Comparison of ENCODE assay signal across 18 cellular contexts in the genomic region with DNA sequence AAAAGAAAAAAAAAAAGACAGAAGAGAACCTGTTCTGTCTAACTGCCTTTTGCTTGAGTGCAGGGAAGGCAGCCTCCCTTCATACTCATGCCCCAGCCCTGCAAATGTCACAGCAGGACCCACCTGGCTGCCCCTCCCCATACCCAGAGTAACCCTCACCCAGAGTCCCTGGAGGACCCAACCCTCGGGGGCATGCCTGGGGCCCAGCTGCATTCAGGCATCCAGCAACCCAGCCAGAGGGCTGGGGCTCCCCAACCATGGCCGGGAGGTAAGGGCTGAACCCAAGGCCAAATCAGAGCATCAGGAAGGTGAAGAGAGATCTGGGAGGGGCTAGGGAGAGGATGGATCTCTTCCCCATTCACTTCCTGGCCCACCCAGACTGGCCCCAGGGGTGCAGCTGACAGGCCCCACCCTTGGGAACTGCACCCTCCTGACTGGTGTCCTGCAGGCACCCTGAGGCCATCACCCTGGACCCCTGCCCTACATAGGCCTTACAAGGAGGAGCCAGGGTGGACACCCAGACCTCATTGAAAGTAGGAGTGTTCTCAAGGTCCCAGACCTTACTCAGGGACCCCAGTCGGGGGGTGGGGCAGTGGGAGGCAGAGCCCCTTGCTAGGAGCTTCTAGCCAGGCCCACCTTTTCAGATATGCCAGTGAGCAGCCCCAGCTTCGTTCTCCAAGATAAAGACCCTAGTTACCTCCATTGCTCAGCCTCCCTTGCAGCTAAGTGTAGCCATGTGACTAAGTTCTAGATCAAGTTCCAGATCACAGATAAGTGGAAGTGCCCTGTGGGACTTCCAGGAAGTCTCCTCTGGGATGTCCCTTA. TPM values are rescaled to one million over a fixed set of nuclear protein-coding genes. Genes with fewer than 3 reads are reported as not detected.
A peak's percentile ranks its signal among the peaks of the same experiment; 100 is the strongest.
DNase-seq lines count a peak whose midpoint lies in the region; ATAC-seq and TF ChIP-seq lines count a peak whose summit lies in the region.
"Had no signal": no experiment of that assay in that cellular context is flagged by ENCODE, and none has a peak within 500 bp of the region (broad histone marks: within the 10 kb centered on the region; RNA-seq: fewer than 3 reads in every experiment).

No MANE protein-coding gene starts in this region.

- no peak overlapping the region for H2BK12ac ChIP-seq in neuronal stem cell (ENCODE audit: low read length)

- H3K4me3 Mint-ChIP-seq in activated B cell treated with CpG ODN at 0.5 μM for 24 hours: peak overlapping the region; percentile 88
- H3K4me3 Mint-ChIP-seq: CD4-positive, alpha-beta T cell had no signal

- H3K36me3 Mint-ChIP-seq in activated B cell treated with CpG ODN at 0.5 μM for 24 hours (ENCODE audit: low read depth): peaks cover 8% of the 10 kb centered on the region

- H3K79me1 ChIP-seq in neuronal stem cell (ENCODE audit: low read depth, low read length): peaks cover 2% of the 10 kb centered on the region

- peaks cover 0 to 7% (median 0%) of the 10 kb centered on the region in 3 experiments for H3K27me3 ChIP-seq in neuronal stem cell (ENCODE audit: control insufficient read depth in 3 of 3, insufficient read depth in 3 of 3, low read depth in 1 of 3, low read length in 3 of 3)
- H3K27me3 ChIP-seq: SJCRH30 had no signal

- intact Hi-C loops in activated B cell treated with CpG ODN at 0.5 μM for 24 hours (cut with micrococcal nuclease): loop anchor here (1.0 to 10.0 kb wide), 3 partner anchors 9 to 239 kb away; a partner anchor contains a TSS

- no peak overlapping the region for H3K23ac ChIP-seq in neuronal stem cell (ENCODE audit: low read depth, low read length, poor library complexity)

- no peaks in the 10 kb centered on the region for H3K36me3 ChIP-seq in HEK293 (ENCODE audit: control insufficient read depth in 2 of 2, insufficient read depth in 1 of 2, low read length in 2 of 2)
- no peaks in the 10 kb centered on the region for H3K36me3 ChIP-seq in neuronal stem cell (replicated peaks in 1 of 2; ENCODE audit: control insufficient read depth in 2 of 2, insufficient read depth in 2 of 2, low read length in 2 of 2)
- H3K36me3 ChIP-seq: SJCRH30 had no signal

- no peaks in the 10 kb centered on the region for H3K27me3 Mint-ChIP-seq in activated B cell treated with CpG ODN at 0.5 μM for 24 hours

- H3K4me1 Mint-ChIP-seq in activated B cell treated with CpG ODN at 0.5 μM for 24 hours: peaks cover 83% of the 10 kb centered on the region

- WGBS in neuronal stem cell (ENCODE audit: extremely low coverage in 2 of 2, insufficient read length in 2 of 2, insufficient replicate concordance in 1 of 2), 2 donors: no CpG with 5 or more reads among the region's 4 CpGs

- CTCF ChIA-PET in HEK293 (lab: Yijun Ruan, JAX) (interaction anchor here (0.7 to 1.3 kb wide), 2 partner anchors 16 to 122 kb away, joined by 3 to 4 read pairs; no protein-coding TSS in a partner anchor), activated B cell treated with CpG ODN at 0.5 μM for 24 hours (lab: Charles Lee) (interaction anchor here (1.4 to 2.1 kb wide), 4 partner anchors 9 to 28 kb away, joined by 4 to 10 read pairs (median 6); no protein-coding TSS in a partner anchor)

- H3K27ac ChIP-seq in HEK293 (ENCODE audit: extremely low read depth, low read depth, low read length): no peak overlapping the region
- no peak overlapping the region for H3K27ac ChIP-seq in neuronal stem cell (replicated peaks; ENCODE audit: low read length)
- H3K27ac ChIP-seq: SJCRH30 had no signal

- no peak for TF ChIP-seq CTCF in HEK293 (tag by site-specific recombination; IDR thresholded peaks at IDR 0.05)
- TF ChIP-seq CTCF in activated B cell treated with CpG ODN at 0.5 μM for 24 hours (IDR thresholded peaks at IDR 0.05): no peak

- H3K9ac ChIP-seq in neuronal stem cell (ENCODE audit: low read depth, low read length, poor library complexity): no peak overlapping the region

- no peak overlapping the region for H3K4me3 ChIP-seq in HEK293 (ENCODE audit: low read depth, low read length)
- no peak overlapping the region for H3K4me3 ChIP-seq in neuronal stem cell (ENCODE audit: low read length in 2 of 2)
- H3K4me3 ChIP-seq: SJCRH30 had no signal

- peak; percentile 58 for DNase-seq in activated B cell treated with CpG ODN at 0.5 μM for 24 hours
- no peak for DNase-seq in neuronal stem cell (ENCODE audit: low spot score)
- DNase-seq in SIG-M5 (lab: John Stamatoyannopoulos, UW): no peak
- DNase-seq in NCI-H510A (lab: John Stamatoyannopoulos, UW): no peak
- DNase-seq in NCI-H1105 (lab: John Stamatoyannopoulos, UW): no peak
- DNase-seq: ACHN; Caco-2; CD4-positive, alpha-beta T cell; GF-D8; NCI-H1436; NCI-H1930; NCI-H226; NCI-H524 treated with DMSO at 0.1 percent for 48 hours; PC-3; SJCRH30 had no signal

- no peaks in the 10 kb centered on the region for H3K9me3 Mint-ChIP-seq in activated B cell treated with CpG ODN at 0.5 μM for 24 hours
- H3K9me3 Mint-ChIP-seq: CD4-positive, alpha-beta T cell had no signal

- H3K4me2 ChIP-seq in neuronal stem cell (ENCODE audit: insufficient read depth, low read length, poor library complexity, severe bottlenecking): no peak overlapping the region

- ATAC-seq in activated B cell treated with CpG ODN at 0.5 μM for 24 hours (ENCODE audit: low read depth): peak; percentile 36
- ATAC-seq in GM18868 (IDR thresholded peaks at IDR 0.05; ENCODE audit: unreplicated experiment): no peak
- ATAC-seq: PC-3 had no signal

- no peak overlapping the region for H2BK15ac ChIP-seq in neuronal stem cell (ENCODE audit: low read length)

- H2AFZ ChIP-seq in neuronal stem cell (ENCODE audit: low read length): no peak overlapping the region

- H3K27ac Mint-ChIP-seq in activated B cell treated with CpG ODN at 0.5 μM for 24 hours: peak overlapping the region; percentile 92
- H3K27ac Mint-ChIP-seq: CD4-positive, alpha-beta T cell had no signal

- H2AK5ac ChIP-seq in neuronal stem cell (ENCODE audit: low read depth, low read length): peak overlapping the region; percentile 37

- H3K4me1 ChIP-seq in HEK293 (ENCODE audit: control insufficient read depth, insufficient read depth, low read length): no peaks in the 10 kb centered on the region
- no peaks in the 10 kb centered on the region for H3K4me1 ChIP-seq in neuronal stem cell (ENCODE audit: control insufficient read depth in 2 of 2, insufficient read depth in 1 of 2, low read depth in 1 of 2, low read length in 2 of 2)
- H3K4me1 ChIP-seq: Caco-2, SJCRH30 had no signal

- no peak overlapping the region for H3K18ac ChIP-seq in neuronal stem cell (ENCODE audit: low read length)

- peak overlapping the region; percentile 21 for H3K14ac ChIP-seq in neuronal stem cell (ENCODE audit: low read length)

- no peak overlapping the region for H2BK120ac ChIP-seq in neuronal stem cell (ENCODE audit: low read depth, low read length)

- H3K9me3 ChIP-seq in HEK293 (ENCODE audit: control insufficient read depth, insufficient read depth, low read depth, low read length) (no peaks in the 10 kb centered on the region), neuronal stem cell (replicated peaks in 1 of 2; ENCODE audit: control insufficient read depth in 2 of 2, insufficient read depth in 1 of 2, low read depth in 1 of 2, low read length in 2 of 2) (peaks cover 6% of the 10 kb centered on the region in 2 donors)
- H3K9me3 ChIP-seq: Caco-2, SJCRH30 had no signal

- H2BK5ac ChIP-seq in neuronal stem cell (ENCODE audit: low read length): no peak overlapping the region

- H3K4ac ChIP-seq in neuronal stem cell (ENCODE audit: low read length): no peak overlapping the region

- no peak overlapping the region for H4K91ac ChIP-seq in neuronal stem cell (ENCODE audit: low read depth, low read length, poor library complexity)

- POLR2A ChIA-PET in HEK293 (lab: Yijun Ruan, JAX): no interaction called here
- POLR2A ChIA-PET in activated B cell treated with CpG ODN at 0.5 μM for 24 hours (lab: Charles Lee): interaction anchor here (0.9 to 7.0 kb wide), 12 partner anchors 11 to 377 kb away, joined by 3 to 114 read pairs (median 5); a partner anchor contains a TSS

- peak overlapping the region; percentile 43 for H4K8ac ChIP-seq in neuronal stem cell (ENCODE audit: low read depth, low read length)

TF ChIP-seq in HEK293, 187 proteins besides CTCF, POLR2A, EP300 and RAD21:
- TF ChIP-seq TRIM28 (IDR thresholded peaks at IDR 0.05; ENCODE audit: borderline replicate concordance, low read length): peak; percentile 76; the same call in 1 of the 2 replicates
- no peak for TF ChIP-seq KLF7 (tag by site-specific recombination; IDR thresholded peaks at IDR 0.05; ENCODE audit: borderline replicate concordance)
- TF ChIP-seq ZNF174 (tag by site-specific recombination; IDR thresholded peaks at IDR 0.05): no peak
TF ChIP-seq in HEK293: peak in this region for 1.

RNA-seq across cellular contexts. Expression of a gene that starts 0.9 kb away (rescaled TPM):
- total RNA-seq in activated B cell treated with CpG ODN at 0.5 μM for 24 hours: 458 and 473 TPM in 2 replicates
- polyA plus RNA-seq in neuronal stem cell (2013, experiment 1 of 2): 0.04 TPM
- 0.03 TPM for polyA plus RNA-seq in neuronal stem cell (2013, experiment 2 of 2)
- total RNA-seq: Caco-2, H1, SJCRH30 had no signal

RNA-seq across cellular contexts. Expression of a gene that starts 54.4 kb away (rescaled TPM):
- not detected in 2 replicates for total RNA-seq in activated B cell treated with CpG ODN at 0.5 μM for 24 hours
- polyA plus RNA-seq in neuronal stem cell (2013, experiment 1 of 2): 0.43 TPM
- polyA plus RNA-seq in neuronal stem cell (2013, experiment 2 of 2): 0.46 TPM

RNA-seq across cellular contexts. Expression of a gene that starts 58.7 kb away (rescaled TPM):
- 1.6 and 1.8 TPM in 2 replicates for total RNA-seq in activated B cell treated with CpG ODN at 0.5 μM for 24 hours
- polyA plus RNA-seq in neuronal stem cell (2013, experiment 1 of 2): 12.3 TPM
- polyA plus RNA-seq in neuronal stem cell (2013, experiment 2 of 2): 11.4 TPM
